8 cellular contexts compared by ENCODE assay signal in genomic region chr16:67278773-67279295, GRCh38. TPM values are rescaled to one million over a fixed set of nuclear protein-coding genes. Genes with fewer than 3 reads are reported as not detected.
DNase-seq lines count a peak whose midpoint lies in the region; ATAC-seq and TF ChIP-seq lines count a peak whose summit lies in the region.

No MANE protein-coding gene starts in this region.

- no peaks in the 10 kb centered on the region for H3K9me3 Mint-ChIP-seq in Calu3 (ENCODE audit: low read depth, unreplicated experiment)

- no peak for TF ChIP-seq POLR2A in transverse colon (IDR thresholded peaks at IDR 0.05)

- in situ Hi-C loops in transverse colon (cut with MboI; ENCODE audit: low pct_ligation_motif_present in 1 of 4, low pct_unique_long_range_greater_than_20kb in 1 of 4, low sequenced_read_pairs in 3 of 4), result loop anchor here in 1 of 4 donors (25.0 kb wide), 1 partner anchor 108 kb away; the partner anchor contains the start of gene TPPP3

- peaks cover 25% of the 10 kb centered on the region for H3K4me1 Mint-ChIP-seq in Calu3 (ENCODE audit: low read depth, unreplicated experiment)

- intact Hi-C loops in Calu3 (cut with micrococcal nuclease; ENCODE audit: unreplicated experiment), result no loop called here
- intact Hi-C loops in mucosa of descending colon (cut with DNase I, micrococcal nuclease), result no loop called here
- intact Hi-C loops in transverse colon (cut with DNase I; ENCODE audit: low total_unique reads), result no loop called here

- peak; percentile 34 for DNase-seq in Calu3
- peak; percentile 53 for DNase-seq in HT-29 (ENCODE audit: low spot score)
- peak; percentile 48 for DNase-seq in WERI-Rb-1
- DNase-seq in effector CD8-positive, alpha-beta T cell (lab: John Stamatoyannopoulos, UW), result peak; percentile 30
- peak in 2 of 3 donors; percentile 49 to 68 for DNase-seq in mucosa of descending colon
- peak; percentile 40 for DNase-seq in transverse colon
- DNase-seq in activated effector memory CD4-positive, alpha-beta T cell treated with anti-CD3 and anti-CD28 coated beads, Interleukin-2, amount 50 U/mL, for 16 hours, result no peak

- ATAC-seq in GM19452 (IDR thresholded peaks at IDR 0.05; ENCODE audit: unreplicated experiment) (peak; percentile 39), mucosa of descending colon (peak; percentile 49)

- no peak for TF ChIP-seq EP300 in transverse colon (IDR thresholded peaks at IDR 0.05; ENCODE audit: low read depth)

- CTCF ChIA-PET in Calu3 (lab: Charles Lee), result interaction anchor here (1.2 to 2.3 kb wide), 4 partner anchors 11 to 325 kb away, joined by 4 to 18 read pairs (median 10); partner anchors contain the start of gene FHOD1

- peaks cover 5% of the 10 kb centered on the region for H3K27me3 Mint-ChIP-seq in Calu3 (ENCODE audit: unreplicated experiment)

- H3K4me3 Mint-ChIP-seq in Calu3 (ENCODE audit: low read depth, unreplicated experiment), result peak overlapping the region; percentile 70

- no TSS peak for BruUV-seq in Calu3 (replicated peaks; lab: Mats Ljungman, UMichigan)

- 21% methylated on average over 2 of the region's 42 CpGs; no CpG with 5 or more reads in 1 of the 2 donors for WGBS in transverse colon (ENCODE audit: low coverage in 1 of 2), 2 donors

- H3K4me1 ChIP-seq in mucosa of descending colon (ENCODE audit: low read depth), result peaks cover 5% of the 10 kb centered on the region
- H3K4me1 ChIP-seq in transverse colon, result peaks cover 0 to 23% (median 21%) of the 10 kb centered on the region in 4 donors

- H3K27me3 ChIP-seq in WERI-Rb-1 (ENCODE audit: insufficient read depth, low read depth, severe bottlenecking), result no peaks in the 10 kb centered on the region
- H3K27me3 ChIP-seq in transverse colon, result no peaks in the 10 kb centered on the region

- peak overlapping the region; percentile 51 for H3K27ac Mint-ChIP-seq in Calu3 (ENCODE audit: unreplicated experiment)

- TF ChIP-seq CTCF in Calu3 (IDR thresholded peaks at IDR 0.05; ENCODE audit: unreplicated experiment) (no peak), WERI-Rb-1 (IDR thresholded peaks at IDR 0.05; ENCODE audit: low read depth, low read length) (peak; percentile 64), mucosa of descending colon (IDR thresholded peaks at IDR 0.05) (no peak), transverse colon (IDR thresholded peaks at IDR 0.05) (peak in 4 of 5 experiments; percentile 8 to 49 (median 28))

- H3K27ac ChIP-seq in WERI-Rb-1, result peak overlapping the region; percentile 69
- peak overlapping the region; percentile 52 to 78 (median 66) for H3K27ac ChIP-seq in transverse colon

- peak overlapping the region; percentile 63 for H3K4me3 ChIP-seq in WERI-Rb-1 (ENCODE audit: low read depth, low read length)
- H3K4me3 ChIP-seq in mucosa of descending colon, result peak overlapping the region; percentile 67
- peak overlapping the region; percentile 52 to 78 (median 58) for H3K4me3 ChIP-seq in transverse colon

- peaks cover 34% of the 10 kb centered on the region for H3K36me3 Mint-ChIP-seq in Calu3 (ENCODE audit: insufficient read depth, unreplicated experiment)

- H3K36me3 ChIP-seq in WERI-Rb-1 (peaks cover 46% of the 10 kb centered on the region), mucosa of descending colon (ENCODE audit: low read depth) (no peaks in the 10 kb centered on the region), transverse colon (no peaks in the 10 kb centered on the region)

- no peaks in the 10 kb centered on the region for H3K9me3 ChIP-seq in WERI-Rb-1 (ENCODE audit: severe bottlenecking)
- H3K9me3 ChIP-seq in mucosa of descending colon, result no peaks in the 10 kb centered on the region
- no peaks in the 10 kb centered on the region for H3K9me3 ChIP-seq in transverse colon

RNA-seq across cellular contexts. Expression of gene PLEKHG4, which starts 0.5 kb away (rescaled TPM):
- 5.5 and 9.2 TPM in 2 replicates for total RNA-seq in Calu3 (2022)
- total RNA-seq in HT-29 (2014; rRNA removed; shearing (Covaris generic)), result 69.5 and 71.3 TPM in 2 replicates
- 10 to 100 TPM in 2 of 3 donors, 1 to 10 TPM in 1; 8.0 to 15.4 (median 10.5) TPM for total RNA-seq in mucosa of descending colon
- 10 to 100 TPM in 2 of 4 donors, 1 to 10 TPM in 1, under 1 TPM in 1; 0.80 to 12.2 (median 8.7) TPM for total RNA-seq in transverse colon

RNA-seq across cellular contexts. Expression of gene SLC9A5, which starts 30.1 kb away (rescaled TPM):
- total RNA-seq in Calu3 (2022), result 2.4 and 4.4 TPM in 2 replicates
- total RNA-seq in HT-29 (2014; rRNA removed; shearing (Covaris generic)), result 2.2 and 2.7 TPM in 2 replicates
- 1 to 10 TPM; 1.7 to 2.6 (median 1.9) TPM for total RNA-seq in mucosa of descending colon
- 1 to 10 TPM in 3 of 4 donors, under 1 TPM in 1; 0.55 to 4.5 (median 1.5) TPM for total RNA-seq in transverse colon

RNA-seq across cellular contexts. Expression of gene FHOD1, which starts 31.6 kb away (rescaled TPM):
- total RNA-seq in Calu3 (2022) (37.2 and 37.9 TPM in 2 replicates), mucosa of descending colon (10 to 100 TPM; 30.7 to 36.5 (median 34.1) TPM), transverse colon (100 to 1,000 TPM in 1 of 4 donors, 10 to 100 TPM in 3; 25.1 to 177 (median 33.6) TPM)
- 49.5 and 57.7 TPM in 2 replicates for total RNA-seq in HT-29 (2014; rRNA removed; shearing (Covaris generic))

RNA-seq across cellular contexts. Expression of gene KCTD19, which starts 47.7 kb away (rescaled TPM):
- total RNA-seq in Calu3 (2022) (3.8 and 5.6 TPM in 2 replicates), mucosa of descending colon (under 1 TPM in 1 of 3 donors, not detected in 2; 0.05 TPM), transverse colon (not detected)
- not detected in 2 replicates for total RNA-seq in HT-29 (2014; rRNA removed; shearing (Covaris generic))

RNA-seq across cellular contexts. Expression of gene LRRC36, which starts 47.8 kb away (rescaled TPM):
- total RNA-seq in Calu3 (2022), result 7.1 and 9.2 TPM in 2 replicates
- 0.46 TPM in 1 of 2 replicates, not detected in the other for total RNA-seq in HT-29 (2014; rRNA removed; shearing (Covaris generic))
- total RNA-seq in mucosa of descending colon, result 1 to 10 TPM in 1 of 3 donors, under 1 TPM in 1, not detected in 1; 0.90 to 1.5 TPM
- total RNA-seq in transverse colon, result under 1 TPM in 1 of 4 donors, not detected in 3; 0.79 TPM

Comparison
In these comparisons a context has a peak if more than half of its experiments do, and no peak if none do; other contexts are left out.
1. CTCF ChIP-seq: peak in WERI-Rb-1 (single experiment) and transverse colon (4 of 5); none in Calu3 (single experiment) and mucosa of descending colon (single experiment).
2. Peak in every context shown above with its lines, with median percentiles within 50 percentile points of each other: H3K4me3 ChIP-seq.